In the genomic region with DNA sequence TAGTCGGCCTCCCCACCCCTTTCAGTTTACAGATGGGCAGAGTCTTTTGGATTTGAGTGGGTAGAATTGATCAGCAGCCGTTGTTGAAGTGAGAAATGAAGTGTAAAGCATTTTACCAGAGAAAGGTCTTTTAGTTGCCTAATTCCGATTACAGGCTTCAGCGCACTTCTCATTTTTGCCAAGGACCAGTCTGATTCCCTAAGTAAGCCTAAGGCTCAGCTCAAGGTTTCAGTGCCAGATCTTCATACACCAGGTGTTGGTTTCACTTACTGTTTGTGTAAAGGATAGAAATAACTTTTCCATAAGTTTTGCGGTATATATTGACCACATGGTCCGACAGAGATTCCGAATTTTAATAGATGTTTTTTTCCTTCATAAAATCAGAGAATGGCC, we compare ENCODE assay signal across 8 cellular contexts.
DNase-seq lines count a peak whose midpoint lies in the region; ATAC-seq and TF ChIP-seq lines count a peak whose summit lies in the region.

No MANE protein-coding gene starts in this region.

- peak overlapping the region; percentile 83 to 90 for H3K4me3 Mint-ChIP-seq in CD14-positive monocyte
- H3K4me3 Mint-ChIP-seq in chondrocyte (ENCODE audit: unreplicated experiment), result peak overlapping the region; percentile 78
- peak overlapping the region; percentile 93 for H3K4me3 Mint-ChIP-seq in nephron progenitor cell

- H3K4me1 Mint-ChIP-seq in CD14-positive monocyte, result peaks cover 67% of the 10 kb centered on the region
- H3K4me1 Mint-ChIP-seq in chondrocyte (ENCODE audit: low read depth), result peaks cover 72% of the 10 kb centered on the region
- peaks cover 59% of the 10 kb centered on the region for H3K4me1 Mint-ChIP-seq in nephron progenitor cell

- H3K27me3 Mint-ChIP-seq in CD14-positive monocyte (ENCODE audit: low read depth in 3 of 3), result no peaks in the 10 kb centered on the region
- H3K27me3 Mint-ChIP-seq in chondrocyte (ENCODE audit: low read depth), result no peaks in the 10 kb centered on the region
- H3K27me3 Mint-ChIP-seq in nephron progenitor cell (ENCODE audit: low read depth, poor library complexity), result peaks cover 2% of the 10 kb centered on the region

- no peak for ATAC-seq in left lobe of liver
- ATAC-seq in HG03175 (IDR thresholded peaks at IDR 0.05; ENCODE audit: unreplicated experiment), result no peak

- CTCF ChIA-PET in GM10248 (lab: Yijun Ruan, JAX), result interaction anchor here (0.7 to 5.5 kb wide), 5 partner anchors 8 to 213 kb away, joined by 3 to 33 read pairs (median 3); no protein-coding TSS in a partner anchor

- DNase-seq in CD14-positive monocyte (ENCODE audit: low spot score), result no peak
- no peak for DNase-seq in chondrocyte (ENCODE audit: low spot score)
- no peak for DNase-seq in nephron progenitor cell
- no peak for DNase-seq in GM10248 (ENCODE audit: extremely low spot score)
- no peak for DNase-seq in left lobe of liver (ENCODE audit: low spot score)
- DNase-seq in stimulated activated naive CD4-positive, alpha-beta T cell (lab: John Stamatoyannopoulos, UW), result no peak

- peaks cover 22% of the 10 kb centered on the region for H3K36me3 ChIP-seq in KOPT-K1 (ENCODE audit: insufficient read depth, low read length)

- intact Hi-C loops in CD14-positive monocyte (cut with micrococcal nuclease), result loop anchor here in 1 of 2 donors (5.0 kb wide), 1 partner anchor 305 kb away; no protein-coding TSS in a partner anchor

- peak overlapping the region; percentile 81 for H3K27ac ChIP-seq in KOPT-K1 (ENCODE audit: low read depth, low read length, poor library complexity, severe bottlenecking)

- H3K36me3 Mint-ChIP-seq in CD14-positive monocyte (peaks cover 11 to 17% of the 10 kb centered on the region in 2 donors), chondrocyte (ENCODE audit: low read depth) (peaks cover 2% of the 10 kb centered on the region), nephron progenitor cell (ENCODE audit: low read depth) (peaks cover 16% of the 10 kb centered on the region)

- no peaks in the 10 kb centered on the region for H3K9me3 ChIP-seq in KOPT-K1 (ENCODE audit: insufficient read depth, low read length, poor library complexity, severe bottlenecking)

- POLR2A ChIA-PET in GM10248 (lab: Yijun Ruan, JAX), result no interaction called here

- H3K9me3 Mint-ChIP-seq in CD14-positive monocyte, result no peaks in the 10 kb centered on the region
- no peaks in the 10 kb centered on the region for H3K9me3 Mint-ChIP-seq in chondrocyte (ENCODE audit: low read depth)
- H3K9me3 Mint-ChIP-seq in nephron progenitor cell, result no peaks in the 10 kb centered on the region

- TF ChIP-seq CTCF in CD14-positive monocyte (IDR thresholded peaks at IDR 0.05), result no peak
- TF ChIP-seq CTCF in chondrocyte (IDR thresholded peaks at IDR 0.05), result no peak
- TF ChIP-seq CTCF in nephron progenitor cell (IDR thresholded peaks at IDR 0.05), result no peak
- no peak for TF ChIP-seq CTCF in GM10248 (IDR thresholded peaks at IDR 0.05; ENCODE audit: control extremely low read depth, extremely low read depth, low read depth, missing control alignments)

- peak overlapping the region in 4 of 7 donors; percentile 4 to 92 (median 46) for H3K27ac Mint-ChIP-seq in CD14-positive monocyte
- peak overlapping the region; percentile 95 for H3K27ac Mint-ChIP-seq in chondrocyte (ENCODE audit: unreplicated experiment)
- H3K27ac Mint-ChIP-seq in nephron progenitor cell, result peak overlapping the region; percentile 99

Comparison
In these comparisons a context has a peak if more than half of its experiments do, and no peak if none do; other contexts are left out.
1. H3K27ac Mint-ChIP-seq: peak in every context shown above with its lines; median percentile 99 in nephron progenitor cell; 95 in chondrocyte; 46 in CD14-positive monocyte.